ENCODE assay signal across 1 cellular context in the genomic region with DNA sequence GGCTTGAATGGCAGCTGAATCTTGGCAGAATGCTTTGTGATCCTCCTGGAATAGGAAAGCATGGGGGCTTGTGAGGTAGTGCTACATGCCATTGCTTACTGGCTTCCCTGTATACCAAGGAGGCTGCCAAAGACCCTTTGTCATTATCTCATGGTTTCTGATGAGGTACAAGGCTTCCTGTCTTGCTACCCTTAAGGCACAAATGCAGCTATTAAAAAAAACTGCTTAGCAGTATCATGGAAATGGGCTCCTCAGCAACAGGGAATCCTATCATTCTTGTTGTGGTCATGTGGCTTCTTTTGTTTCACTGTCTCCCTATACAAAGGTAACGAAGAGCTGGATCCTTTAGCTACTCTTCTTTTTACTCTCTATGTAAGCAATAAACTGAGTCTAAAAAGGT.
TF ChIP-seq lines count a peak whose summit lies in the region.

No MANE protein-coding gene starts in this region.

TF ChIP-seq in H1, 55 proteins besides CTCF, POLR2A, EP300 and RAD21:
- TF ChIP-seq YY1 (IDR thresholded peaks at IDR 0.05; ENCODE audit: low read depth, low read length) (0 out of 2 replicates have a peak, but pooled peaks have one; percentile 36), TAF1 (IDR thresholded peaks at IDR 0.05; ENCODE audit: low read depth, low read length) (0 out of 2 replicates have a peak, but pooled peaks have one; percentile 36), SP1 (IDR thresholded peaks at IDR 0.05; ENCODE audit: low read depth, low read length) (peak; percentile 53; the same call in 1 of the 2 replicates), PHF8 (conservative IDR thresholded peaks at IDR 0.05; ENCODE audit: low read depth, low read length) (no peak), TEAD4 (IDR thresholded peaks at IDR 0.05; ENCODE audit: low read depth, low read length) (0 out of 2 replicates have a peak, but pooled peaks have one; percentile 20), MAFK (IDR thresholded peaks at IDR 0.05; ENCODE audit: low read depth, low read length) (no peak), CBX8 (IDR thresholded peaks at IDR 0.05; ENCODE audit: borderline replicate concordance, low read depth, low read length) (no peak)
- TF ChIP-seq, protein P1, sequence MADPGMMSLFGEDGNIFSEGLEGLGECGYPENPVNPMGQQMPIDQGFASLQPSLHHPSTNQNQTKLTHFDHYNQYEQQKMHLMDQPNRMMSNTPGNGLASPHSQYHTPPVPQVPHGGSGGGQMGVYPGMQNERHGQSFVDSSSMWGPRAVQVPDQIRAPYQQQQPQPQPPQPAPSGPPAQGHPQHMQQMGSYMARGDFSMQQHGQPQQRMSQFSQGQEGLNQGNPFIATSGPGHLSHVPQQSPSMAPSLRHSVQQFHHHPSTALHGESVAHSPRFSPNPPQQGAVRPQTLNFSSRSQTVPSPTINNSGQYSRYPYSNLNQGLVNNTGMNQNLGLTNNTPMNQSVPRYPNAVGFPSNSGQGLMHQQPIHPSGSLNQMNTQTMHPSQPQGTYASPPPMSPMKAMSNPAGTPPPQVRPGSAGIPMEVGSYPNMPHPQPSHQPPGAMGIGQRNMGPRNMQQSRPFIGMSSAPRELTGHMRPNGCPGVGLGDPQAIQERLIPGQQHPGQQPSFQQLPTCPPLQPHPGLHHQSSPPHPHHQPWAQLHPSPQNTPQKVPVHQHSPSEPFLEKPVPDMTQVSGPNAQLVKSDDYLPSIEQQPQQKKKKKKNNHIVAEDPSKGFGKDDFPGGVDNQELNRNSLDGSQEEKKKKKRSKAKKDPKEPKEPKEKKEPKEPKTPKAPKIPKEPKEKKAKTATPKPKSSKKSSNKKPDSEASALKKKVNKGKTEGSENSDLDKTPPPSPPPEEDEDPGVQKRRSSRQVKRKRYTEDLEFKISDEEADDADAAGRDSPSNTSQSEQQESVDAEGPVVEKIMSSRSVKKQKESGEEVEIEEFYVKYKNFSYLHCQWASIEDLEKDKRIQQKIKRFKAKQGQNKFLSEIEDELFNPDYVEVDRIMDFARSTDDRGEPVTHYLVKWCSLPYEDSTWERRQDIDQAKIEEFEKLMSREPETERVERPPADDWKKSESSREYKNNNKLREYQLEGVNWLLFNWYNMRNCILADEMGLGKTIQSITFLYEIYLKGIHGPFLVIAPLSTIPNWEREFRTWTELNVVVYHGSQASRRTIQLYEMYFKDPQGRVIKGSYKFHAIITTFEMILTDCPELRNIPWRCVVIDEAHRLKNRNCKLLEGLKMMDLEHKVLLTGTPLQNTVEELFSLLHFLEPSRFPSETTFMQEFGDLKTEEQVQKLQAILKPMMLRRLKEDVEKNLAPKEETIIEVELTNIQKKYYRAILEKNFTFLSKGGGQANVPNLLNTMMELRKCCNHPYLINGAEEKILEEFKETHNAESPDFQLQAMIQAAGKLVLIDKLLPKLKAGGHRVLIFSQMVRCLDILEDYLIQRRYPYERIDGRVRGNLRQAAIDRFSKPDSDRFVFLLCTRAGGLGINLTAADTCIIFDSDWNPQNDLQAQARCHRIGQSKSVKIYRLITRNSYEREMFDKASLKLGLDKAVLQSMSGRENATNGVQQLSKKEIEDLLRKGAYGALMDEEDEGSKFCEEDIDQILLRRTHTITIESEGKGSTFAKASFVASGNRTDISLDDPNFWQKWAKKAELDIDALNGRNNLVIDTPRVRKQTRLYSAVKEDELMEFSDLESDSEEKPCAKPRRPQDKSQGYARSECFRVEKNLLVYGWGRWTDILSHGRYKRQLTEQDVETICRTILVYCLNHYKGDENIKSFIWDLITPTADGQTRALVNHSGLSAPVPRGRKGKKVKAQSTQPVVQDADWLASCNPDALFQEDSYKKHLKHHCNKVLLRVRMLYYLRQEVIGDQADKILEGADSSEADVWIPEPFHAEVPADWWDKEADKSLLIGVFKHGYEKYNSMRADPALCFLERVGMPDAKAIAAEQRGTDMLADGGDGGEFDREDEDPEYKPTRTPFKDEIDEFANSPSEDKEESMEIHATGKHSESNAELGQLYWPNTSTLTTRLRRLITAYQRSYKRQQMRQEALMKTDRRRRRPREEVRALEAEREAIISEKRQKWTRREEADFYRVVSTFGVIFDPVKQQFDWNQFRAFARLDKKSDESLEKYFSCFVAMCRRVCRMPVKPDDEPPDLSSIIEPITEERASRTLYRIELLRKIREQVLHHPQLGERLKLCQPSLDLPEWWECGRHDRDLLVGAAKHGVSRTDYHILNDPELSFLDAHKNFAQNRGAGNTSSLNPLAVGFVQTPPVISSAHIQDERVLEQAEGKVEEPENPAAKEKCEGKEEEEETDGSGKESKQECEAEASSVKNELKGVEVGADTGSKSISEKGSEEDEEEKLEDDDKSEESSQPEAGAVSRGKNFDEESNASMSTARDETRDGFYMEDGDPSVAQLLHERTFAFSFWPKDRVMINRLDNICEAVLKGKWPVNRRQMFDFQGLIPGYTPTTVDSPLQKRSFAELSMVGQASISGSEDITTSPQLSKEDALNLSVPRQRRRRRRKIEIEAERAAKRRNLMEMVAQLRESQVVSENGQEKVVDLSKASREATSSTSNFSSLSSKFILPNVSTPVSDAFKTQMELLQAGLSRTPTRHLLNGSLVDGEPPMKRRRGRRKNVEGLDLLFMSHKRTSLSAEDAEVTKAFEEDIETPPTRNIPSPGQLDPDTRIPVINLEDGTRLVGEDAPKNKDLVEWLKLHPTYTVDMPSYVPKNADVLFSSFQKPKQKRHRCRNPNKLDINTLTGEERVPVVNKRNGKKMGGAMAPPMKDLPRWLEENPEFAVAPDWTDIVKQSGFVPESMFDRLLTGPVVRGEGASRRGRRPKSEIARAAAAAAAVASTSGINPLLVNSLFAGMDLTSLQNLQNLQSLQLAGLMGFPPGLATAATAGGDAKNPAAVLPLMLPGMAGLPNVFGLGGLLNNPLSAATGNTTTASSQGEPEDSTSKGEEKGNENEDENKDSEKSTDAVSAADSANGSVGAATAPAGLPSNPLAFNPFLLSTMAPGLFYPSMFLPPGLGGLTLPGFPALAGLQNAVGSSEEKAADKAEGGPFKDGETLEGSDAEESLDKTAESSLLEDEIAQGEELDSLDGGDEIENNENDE (IDR thresholded peaks at IDR 0.05; ENCODE audit: insufficient replicate concordance, low read length), result peak; percentile 82
- TF ChIP-seq, protein P2, sequence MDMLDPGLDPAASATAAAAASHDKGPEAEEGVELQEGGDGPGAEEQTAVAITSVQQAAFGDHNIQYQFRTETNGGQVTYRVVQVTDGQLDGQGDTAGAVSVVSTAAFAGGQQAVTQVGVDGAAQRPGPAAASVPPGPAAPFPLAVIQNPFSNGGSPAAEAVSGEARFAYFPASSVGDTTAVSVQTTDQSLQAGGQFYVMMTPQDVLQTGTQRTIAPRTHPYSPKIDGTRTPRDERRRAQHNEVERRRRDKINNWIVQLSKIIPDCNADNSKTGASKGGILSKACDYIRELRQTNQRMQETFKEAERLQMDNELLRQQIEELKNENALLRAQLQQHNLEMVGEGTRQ (IDR thresholded peaks at IDR 0.05; ENCODE audit: low read length), result peak; percentile 65
